In the genomic region with DNA sequence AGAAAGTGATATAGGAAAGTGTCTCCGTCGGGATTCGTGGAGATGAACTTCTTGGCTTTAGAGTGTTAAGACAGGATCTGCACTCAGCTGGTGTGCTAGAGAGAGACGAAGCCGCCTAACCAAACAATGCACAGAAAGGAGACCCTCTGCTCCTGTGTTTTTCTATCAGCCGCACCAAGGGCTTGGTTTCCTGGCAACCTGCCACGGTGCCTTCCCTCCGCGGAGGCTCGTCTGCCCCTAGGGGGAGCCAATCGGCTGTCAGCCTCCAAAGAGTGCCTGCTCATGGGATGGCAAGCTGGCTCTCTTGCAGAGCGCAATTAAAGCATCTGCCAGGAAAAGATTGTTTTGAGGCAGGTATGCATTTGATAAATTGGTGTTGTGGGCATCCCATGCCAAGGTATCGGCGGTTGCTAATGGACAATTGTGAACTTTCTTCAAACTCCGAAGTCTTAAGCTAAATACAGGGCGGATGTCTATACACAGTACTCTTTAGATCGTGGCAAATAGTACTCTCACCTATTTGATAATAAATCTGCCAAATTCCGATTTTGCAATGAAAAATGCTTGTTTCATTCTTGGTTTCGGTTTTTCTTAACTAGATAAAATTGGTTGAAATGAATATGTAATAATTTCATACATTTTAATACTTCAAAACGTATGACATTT, we compare ENCODE assay signal across 8 cellular contexts.
DNase-seq lines count a peak whose midpoint lies in the region; ATAC-seq, FAIRE-seq and TF ChIP-seq lines count a peak whose summit lies in the region.

No MANE protein-coding gene starts in this region.

- POLR2A ChIA-PET in HepG2 (lab: Yijun Ruan, JAX): no interaction called here

- ATAC-seq in GM18907 (IDR thresholded peaks at IDR 0.05; ENCODE audit: unreplicated experiment) (peak; percentile 88), HG03354 (IDR thresholded peaks at IDR 0.05; ENCODE audit: poor library complexity, severe bottlenecking, unreplicated experiment) (peak; percentile 93), HepG2 (peak; percentile 99), HG02884 (IDR thresholded peaks at IDR 0.05; ENCODE audit: unreplicated experiment) (no peak)

- TF ChIP-seq EP300 in HepG2 (IDR thresholded peaks at IDR 0.05; ENCODE audit: low read depth in 2 of 2, low read length in 2 of 2) (no peak), HepG2 (CRISPR knock-in tag; IDR thresholded peaks at IDR 0.05; ENCODE audit: borderline replicate concordance) (no peak)

- H3K27ac ChIP-seq in OCI-LY3 (ENCODE audit: low read length): no peak overlapping the region
- H3K27ac ChIP-seq in HepG2 (ENCODE audit: extremely low read length, insufficient read depth, low read length): no peak overlapping the region

- in situ Hi-C loops in HepG2 (cut with HindIII; ENCODE audit: extremely low pct_ligation_motif_present, low pct_unique_long_range_greater_than_20kb): loop anchor here (10.0 kb wide), 2 partner anchors 884 to 1064 kb away; no protein-coding TSS in a partner anchor

- H3K36me3 ChIP-seq in OCI-LY3 (replicated peaks; ENCODE audit: low read depth, low read length) (no peaks in the 10 kb centered on the region), HepG2 (replicated peaks in 1 of 2; ENCODE audit: control insufficient read depth in 1 of 2, insufficient read depth in 2 of 2, low read length in 2 of 2) (no peaks in the 10 kb centered on the region)

- H3K27me3 ChIP-seq in OCI-LY3 (ENCODE audit: low read depth, low read length) (no peaks in the 10 kb centered on the region), HepG2 (ENCODE audit: control insufficient read depth in 1 of 2, insufficient read depth in 2 of 2, low read length in 2 of 2) (no peaks in the 10 kb centered on the region)

- CTCF ChIA-PET in HepG2 (lab: Yijun Ruan, JAX; ENCODE audit: low intra/inter-chr PET ratio, low total read pairs): no interaction called here

- peak overlapping the region; percentile 38 for H3K4me3 ChIP-seq in OCI-LY3 (ENCODE audit: low read length)
- H3K4me3 ChIP-seq in HepG2 (replicated peaks in 1 of 3; ENCODE audit: insufficient read depth in 1 of 3, low read depth in 2 of 3, low read length in 3 of 3): no peak overlapping the region

- H2AFZ ChIP-seq in OCI-LY3 (ENCODE audit: low read depth, low read length): no peak overlapping the region; the same call in 1 of the 2 replicates
- no peak overlapping the region for H2AFZ ChIP-seq in HepG2 (ENCODE audit: low read length)

- H3K4me2 ChIP-seq in OCI-LY3 (ENCODE audit: low read length) (peak overlapping the region; percentile 58), HepG2 (ENCODE audit: low read depth, low read length) (no peak overlapping the region)

- no peak for FAIRE-seq in HepG2 (lab: Jason Lieb, UNC)

- peak; percentile 64 for TF ChIP-seq CTCF in OCI-LY3 (IDR thresholded peaks at IDR 0.05; ENCODE audit: low read depth, low read length)
- TF ChIP-seq CTCF in HepG2 (CRISPR knock-in tag; IDR thresholded peaks at IDR 0.05): peak; percentile 89

- H3K9ac ChIP-seq in OCI-LY3 (ENCODE audit: low read length) (no peak overlapping the region), HepG2 (ENCODE audit: insufficient read depth, low read depth, low read length) (no peak overlapping the region)

- no peaks in the 10 kb centered on the region for H3K79me2 ChIP-seq in OCI-LY3 (ENCODE audit: low read length)
- H3K79me2 ChIP-seq in HepG2 (ENCODE audit: insufficient read depth, low read length): no peaks in the 10 kb centered on the region

- H3K9me3 ChIP-seq in OCI-LY3 (ENCODE audit: insufficient read depth, low read length): no peaks in the 10 kb centered on the region
- H3K9me3 ChIP-seq in HepG2 (ENCODE audit: low read length): no peaks in the 10 kb centered on the region

- TF ChIP-seq RAD21 in HepG2 (CRISPR knock-in tag; IDR thresholded peaks at IDR 0.05): peak; percentile 33; the same call in 1 of the 2 replicates

- intact Hi-C loops in HepG2 (cut with micrococcal nuclease; ENCODE audit: unreplicated experiment): loop anchor here (1.0 to 10.0 kb wide), 2 partner anchors 221 to 914 kb away; no protein-coding TSS in a partner anchor

- no peak for TF ChIP-seq POLR2A in HepG2 (IDR thresholded peaks at IDR 0.05; ENCODE audit: insufficient read depth in 1 of 2, low read depth in 2 of 2, low read length in 2 of 2)

- peaks cover 14% of the 10 kb centered on the region for H3K4me1 ChIP-seq in OCI-LY3 (ENCODE audit: low read length)
- H3K4me1 ChIP-seq in HepG2 (ENCODE audit: insufficient read depth, low read length): no peaks in the 10 kb centered on the region

- DNase-seq in COLO829 (ENCODE audit: low spot score): peak; percentile 18
- DNase-seq in cerebellum (ENCODE audit: low spot score): peak; percentile 22
- peak; percentile 58 for DNase-seq in HepG2 (ENCODE audit: low spot score)
- peak; percentile 60 for DNase-seq in stimulated activated CD8-positive, alpha-beta memory T cell treated with anti-CD3 and anti-CD28 coated beads, Interleukin-4, amount 100 ng/mL, for 48 hours

- WGBS in HepG2 (ENCODE audit: low lambda C conversion rate): 20% methylated on average over 15 of the region's 20 CpGs

- no peaks in the 10 kb centered on the region for H4K20me1 ChIP-seq in OCI-LY3 (ENCODE audit: insufficient read depth, low read length)
- H4K20me1 ChIP-seq in HepG2 (ENCODE audit: insufficient read depth, low read length): no peaks in the 10 kb centered on the region

- no TSS peak for BruUV-seq in HepG2 (replicated peaks; lab: Mats Ljungman, UMichigan)

TF ChIP-seq in HepG2, 621 proteins besides CTCF, POLR2A, EP300 and RAD21 (continues in another document):
- TF ChIP-seq HNRNPUL1 (IDR thresholded peaks at IDR 0.05; ENCODE audit: low read depth, low read length) (no peak), ZFYVE20 (CRISPR knock-in tag; IDR thresholded peaks at IDR 0.05; ENCODE audit: borderline replicate concordance, low read depth) (no peak), WIZ (CRISPR knock-in tag; IDR thresholded peaks at IDR 0.05) (no peak), SRSF9 (IDR thresholded peaks at IDR 0.05; ENCODE audit: borderline replicate concordance, insufficient read depth, low read depth, low read length, poor library complexity, severe bottlenecking) (no peak), FLYWCH1 (CRISPR knock-in tag; IDR thresholded peaks at IDR 0.05) (no peak), SAFB2 (CRISPR knock-in tag; IDR thresholded peaks at IDR 0.05; ENCODE audit: borderline replicate concordance, low read depth) (no peak)
- TF ChIP-seq, protein P1, sequence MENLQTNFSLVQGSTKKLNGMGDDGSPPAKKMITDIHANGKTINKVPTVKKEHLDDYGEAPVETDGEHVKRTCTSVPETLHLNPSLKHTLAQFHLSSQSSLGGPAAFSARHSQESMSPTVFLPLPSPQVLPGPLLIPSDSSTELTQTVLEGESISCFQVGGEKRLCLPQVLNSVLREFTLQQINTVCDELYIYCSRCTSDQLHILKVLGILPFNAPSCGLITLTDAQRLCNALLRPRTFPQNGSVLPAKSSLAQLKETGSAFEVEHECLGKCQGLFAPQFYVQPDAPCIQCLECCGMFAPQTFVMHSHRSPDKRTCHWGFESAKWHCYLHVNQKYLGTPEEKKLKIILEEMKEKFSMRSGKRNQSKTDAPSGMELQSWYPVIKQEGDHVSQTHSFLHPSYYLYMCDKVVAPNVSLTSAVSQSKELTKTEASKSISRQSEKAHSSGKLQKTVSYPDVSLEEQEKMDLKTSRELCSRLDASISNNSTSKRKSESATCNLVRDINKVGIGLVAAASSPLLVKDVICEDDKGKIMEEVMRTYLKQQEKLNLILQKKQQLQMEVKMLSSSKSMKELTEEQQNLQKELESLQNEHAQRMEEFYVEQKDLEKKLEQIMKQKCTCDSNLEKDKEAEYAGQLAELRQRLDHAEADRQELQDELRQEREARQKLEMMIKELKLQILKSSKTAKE (CRISPR knock-in tag; IDR thresholded peaks at IDR 0.05; ENCODE audit: borderline replicate concordance): no peak
- TF ChIP-seq, protein P2, sequence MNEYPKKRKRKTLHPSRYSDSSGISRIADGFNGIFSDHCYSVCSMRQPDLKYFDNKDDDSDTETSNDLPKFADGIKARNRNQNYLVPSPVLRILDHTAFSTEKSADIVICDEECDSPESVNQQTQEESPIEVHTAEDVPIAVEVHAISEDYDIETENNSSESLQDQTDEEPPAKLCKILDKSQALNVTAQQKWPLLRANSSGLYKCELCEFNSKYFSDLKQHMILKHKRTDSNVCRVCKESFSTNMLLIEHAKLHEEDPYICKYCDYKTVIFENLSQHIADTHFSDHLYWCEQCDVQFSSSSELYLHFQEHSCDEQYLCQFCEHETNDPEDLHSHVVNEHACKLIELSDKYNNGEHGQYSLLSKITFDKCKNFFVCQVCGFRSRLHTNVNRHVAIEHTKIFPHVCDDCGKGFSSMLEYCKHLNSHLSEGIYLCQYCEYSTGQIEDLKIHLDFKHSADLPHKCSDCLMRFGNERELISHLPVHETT (CRISPR knock-in tag; conservative IDR thresholded peaks at IDR 0.05): no peak
- TF ChIP-seq, protein P3, sequence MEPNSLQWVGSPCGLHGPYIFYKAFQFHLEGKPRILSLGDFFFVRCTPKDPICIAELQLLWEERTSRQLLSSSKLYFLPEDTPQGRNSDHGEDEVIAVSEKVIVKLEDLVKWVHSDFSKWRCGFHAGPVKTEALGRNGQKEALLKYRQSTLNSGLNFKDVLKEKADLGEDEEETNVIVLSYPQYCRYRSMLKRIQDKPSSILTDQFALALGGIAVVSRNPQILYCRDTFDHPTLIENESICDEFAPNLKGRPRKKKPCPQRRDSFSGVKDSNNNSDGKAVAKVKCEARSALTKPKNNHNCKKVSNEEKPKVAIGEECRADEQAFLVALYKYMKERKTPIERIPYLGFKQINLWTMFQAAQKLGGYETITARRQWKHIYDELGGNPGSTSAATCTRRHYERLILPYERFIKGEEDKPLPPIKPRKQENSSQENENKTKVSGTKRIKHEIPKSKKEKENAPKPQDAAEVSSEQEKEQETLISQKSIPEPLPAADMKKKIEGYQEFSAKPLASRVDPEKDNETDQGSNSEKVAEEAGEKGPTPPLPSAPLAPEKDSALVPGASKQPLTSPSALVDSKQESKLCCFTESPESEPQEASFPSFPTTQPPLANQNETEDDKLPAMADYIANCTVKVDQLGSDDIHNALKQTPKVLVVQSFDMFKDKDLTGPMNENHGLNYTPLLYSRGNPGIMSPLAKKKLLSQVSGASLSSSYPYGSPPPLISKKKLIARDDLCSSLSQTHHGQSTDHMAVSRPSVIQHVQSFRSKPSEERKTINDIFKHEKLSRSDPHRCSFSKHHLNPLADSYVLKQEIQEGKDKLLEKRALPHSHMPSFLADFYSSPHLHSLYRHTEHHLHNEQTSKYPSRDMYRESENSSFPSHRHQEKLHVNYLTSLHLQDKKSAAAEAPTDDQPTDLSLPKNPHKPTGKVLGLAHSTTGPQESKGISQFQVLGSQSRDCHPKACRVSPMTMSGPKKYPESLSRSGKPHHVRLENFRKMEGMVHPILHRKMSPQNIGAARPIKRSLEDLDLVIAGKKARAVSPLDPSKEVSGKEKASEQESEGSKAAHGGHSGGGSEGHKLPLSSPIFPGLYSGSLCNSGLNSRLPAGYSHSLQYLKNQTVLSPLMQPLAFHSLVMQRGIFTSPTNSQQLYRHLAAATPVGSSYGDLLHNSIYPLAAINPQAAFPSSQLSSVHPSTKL (CRISPR knock-in tag; IDR thresholded peaks at IDR 0.05): 0 out of 2 replicates have a peak, but pooled peaks have one; percentile 21
